Comparison of ENCODE assay signal across 11 cellular contexts in the genomic region with DNA sequence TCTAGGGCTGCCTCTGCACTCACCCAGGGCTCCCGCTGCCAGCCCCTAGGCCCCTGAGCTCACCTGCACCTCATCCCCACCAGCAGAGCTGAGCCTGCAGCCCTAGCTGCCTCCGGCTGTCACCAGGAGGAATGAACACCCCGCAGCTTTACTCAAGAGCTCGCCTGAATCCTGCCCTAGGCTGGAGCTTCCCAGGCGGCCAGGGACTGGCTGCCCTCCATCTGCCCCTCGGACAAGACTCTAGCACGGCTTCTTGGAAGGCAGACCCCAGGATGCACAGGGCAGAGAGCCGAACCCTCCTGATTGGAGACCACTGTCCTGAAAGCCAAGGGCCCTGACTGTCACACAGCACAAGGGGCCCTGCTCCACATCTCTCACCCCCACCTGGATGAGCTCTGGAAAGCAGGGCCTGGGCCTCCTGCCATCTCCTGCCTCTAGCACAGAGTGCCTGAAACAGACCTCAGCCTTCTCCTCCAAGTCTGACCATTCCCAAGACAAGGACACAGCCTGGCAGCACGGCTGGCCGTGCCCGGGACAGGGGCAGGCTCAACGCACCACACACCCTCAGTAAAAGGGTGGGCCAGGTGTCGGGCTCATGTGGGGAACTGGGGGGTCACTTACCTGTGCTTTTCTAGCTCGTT. TPM values are rescaled to one million over a fixed set of nuclear protein-coding genes. Genes with fewer than 3 reads are reported as not detected.
DNase-seq lines count a peak whose midpoint lies in the region; ATAC-seq, FAIRE-seq and TF ChIP-seq lines count a peak whose summit lies in the region.
"Had no signal": no experiment of that assay in that cellular context is flagged by ENCODE, and none has a peak within 500 bp of the region (broad histone marks: within the 10 kb centered on the region; RNA-seq: fewer than 3 reads in every experiment).

No MANE protein-coding gene starts in this region.

- POLR2A ChIA-PET in HepG2 (lab: Yijun Ruan, JAX): interaction anchor here (1.4 kb wide), 1 partner anchor 15 kb away, joined by 5 read pairs; the partner anchor contains the start of genes HAUS3 and POLN

- ATAC-seq in HepG2 (no peak), GM18907 (IDR thresholded peaks at IDR 0.05; ENCODE audit: unreplicated experiment) (no peak)

- no peaks in the 10 kb centered on the region for H3K9me3 ChIP-seq in ascending aorta
- no peaks in the 10 kb centered on the region for H3K9me3 ChIP-seq in HepG2 (ENCODE audit: low read length)

- H3K27ac ChIP-seq in ascending aorta (peak overlapping the region; percentile 95 to 96), HepG2 (ENCODE audit: extremely low read length, insufficient read depth, low read length) (no peak overlapping the region)

- H3K27me3 ChIP-seq in GM06990 (replicated peaks; ENCODE audit: control insufficient read depth, insufficient read depth, low read length) (no peaks in the 10 kb centered on the region), ascending aorta (no peaks in the 10 kb centered on the region), HepG2 (ENCODE audit: control insufficient read depth in 1 of 2, insufficient read depth in 2 of 2, low read length in 2 of 2) (no peaks in the 10 kb centered on the region)

- H3K9ac ChIP-seq in HepG2 (ENCODE audit: insufficient read depth, low read depth, low read length): no peak overlapping the region

- TF ChIP-seq CTCF in GM06990 (IDR thresholded peaks at IDR 0.05; ENCODE audit: insufficient read depth, low read length, poor library complexity, severe bottlenecking) (no peak), ascending aorta (IDR thresholded peaks at IDR 0.05) (no peak), HepG2 (CRISPR knock-in tag; IDR thresholded peaks at IDR 0.05) (no peak)

- H3K36me3 ChIP-seq in GM06990 (ENCODE audit: control insufficient read depth, insufficient read depth, low read length): peaks cover 21% of the 10 kb centered on the region
- H3K36me3 ChIP-seq in ascending aorta: peaks cover 7 to 25% of the 10 kb centered on the region in 2 donors
- peaks cover 9 to 16% of the 10 kb centered on the region in 2 experiments; a peak in 4 of 5 replicates for H3K36me3 ChIP-seq in HepG2 (replicated peaks in 1 of 2; ENCODE audit: control insufficient read depth in 1 of 2, insufficient read depth in 2 of 2, low read length in 2 of 2)

- H3K4me3 ChIP-seq in GM06990 (replicated peaks; ENCODE audit: low read depth, low read length): no peak overlapping the region
- peak overlapping the region; percentile 24 to 98 for H3K4me3 ChIP-seq in ascending aorta
- no peak overlapping the region for H3K4me3 ChIP-seq in HepG2 (replicated peaks in 1 of 3; ENCODE audit: insufficient read depth in 1 of 3, low read depth in 2 of 3, low read length in 3 of 3)

- no peak for TF ChIP-seq POLR2A in HepG2 (IDR thresholded peaks at IDR 0.05; ENCODE audit: insufficient read depth in 1 of 2, low read depth in 2 of 2, low read length in 2 of 2)

- no peak overlapping the region for H2AFZ ChIP-seq in HepG2 (ENCODE audit: low read length)

- 95% methylated on average over 6 of the region's 14 CpGs for WGBS in HepG2 (ENCODE audit: low lambda C conversion rate)

- no peaks in the 10 kb centered on the region for H4K20me1 ChIP-seq in HepG2 (ENCODE audit: insufficient read depth, low read length)

- peaks cover 9% of the 10 kb centered on the region for H3K79me2 ChIP-seq in HepG2 (ENCODE audit: insufficient read depth, low read length)

- no peak for TF ChIP-seq RAD21 in HepG2 (CRISPR knock-in tag; IDR thresholded peaks at IDR 0.05)

- BruUV-seq in HepG2 (replicated peaks; lab: Mats Ljungman, UMichigan): no TSS peak

- H3K4me2 ChIP-seq in HepG2 (ENCODE audit: low read depth, low read length): no peak overlapping the region

- TF ChIP-seq EP300 in HepG2 (IDR thresholded peaks at IDR 0.05; ENCODE audit: low read depth in 2 of 2, low read length in 2 of 2): no peak
- no peak for TF ChIP-seq EP300 in HepG2 (CRISPR knock-in tag; IDR thresholded peaks at IDR 0.05; ENCODE audit: borderline replicate concordance)

- no peak for FAIRE-seq in HepG2 (lab: Jason Lieb, UNC)

- H3K4me1 ChIP-seq in ascending aorta: peaks cover 48 to 68% of the 10 kb centered on the region in 2 donors
- H3K4me1 ChIP-seq in HepG2 (ENCODE audit: insufficient read depth, low read length): peaks cover 17% of the 10 kb centered on the region

- CTCF ChIA-PET in HepG2 (lab: Yijun Ruan, JAX; ENCODE audit: low intra/inter-chr PET ratio, low total read pairs): no interaction called here

- DNase-seq in GM06990 (ENCODE audit: extremely low read depth, insufficient read length): peak; percentile 9
- DNase-seq in ascending aorta (ENCODE audit: low spot score in 2 of 2): peak; percentile 8 to 63
- DNase-seq in HepG2 (ENCODE audit: low spot score): no peak
- peak; percentile 0 for DNase-seq in stimulated activated CD8-positive, alpha-beta memory T cell treated with anti-CD3 and anti-CD28 coated beads, Interleukin-12 subunit alpha, Interleukin-12 subunit beta, amount 100 ng/mL, for 4 hours (ENCODE audit: low read depth)
- no peak for DNase-seq in GDM1 (lab: John Stamatoyannopoulos, UW)
- no peak for DNase-seq in NAMALWA (ENCODE audit: low spot score)
- DNase-seq in NCI-H146 (lab: John Stamatoyannopoulos, UW): no peak
- DNase-seq: DMS79 treated with DMSO at 0.1 percent for 48 hours, Karpas-422, NCI-H774 had no signal

- in situ Hi-C loops in HepG2 (cut with HindIII; ENCODE audit: extremely low pct_ligation_motif_present, low pct_unique_long_range_greater_than_20kb): no loop called here

- intact Hi-C loops in ascending aorta (cut with DNase I): loop anchor here (2.0 kb wide), 1 partner anchor 1035 kb away; the partner anchor contains the start of gene RGS12
- intact Hi-C loops in HepG2 (cut with micrococcal nuclease; ENCODE audit: unreplicated experiment): no loop called here

RNA-seq across cellular contexts. Expression of gene MXD4, which starts 4.4 kb away (rescaled TPM):
- total RNA-seq in ascending aorta: 83.2 TPM
- 19.6 and 31.3 TPM in 2 replicates for total RNA-seq in HepG2 (2016; rRNA removed; fragmentation: Illumina TruSeq; extraction: Trizol)
- 36.9 and 47.9 TPM in 2 replicates for total RNA-seq in HepG2 (2016; cell fraction: cytosol; rRNA removed; fragmentation: Illumina TruSeq; extraction: Trizol; ENCODE audit: low read depth)
- total RNA-seq in HepG2 (2016; cell fraction: insoluble cytoplasmic fraction; rRNA removed; fragmentation: Illumina TruSeq; extraction: Trizol): 17.4 and 29.0 TPM in 2 replicates
- 44.7 and 51.6 TPM in 2 replicates for total RNA-seq in HepG2 (2016; cell fraction: membrane; rRNA removed; fragmentation: Illumina TruSeq; extraction: Trizol)
- 17.8 and 19.3 TPM in 2 replicates for total RNA-seq in HepG2 (2016; cell fraction: nucleus; rRNA removed; fragmentation: Illumina TruSeq; extraction: Trizol)
- polyA plus RNA-seq in HepG2 (2011; rRNA removed): 29.0 and 35.5 TPM in 2 replicates
- polyA plus RNA-seq in HepG2 (2011; cell fraction: cytosol; rRNA removed): 18.8 and 32.8 TPM in 2 replicates
- 55.8 and 75.6 TPM in 2 replicates for polyA plus RNA-seq in HepG2 (2011; cell fraction: nucleus; rRNA removed)
- 13.3 and 19.0 TPM in 2 replicates for polyA plus RNA-seq in HepG2 (2012)
- polyA plus RNA-seq in HepG2 (2016; cell fraction: cytosol; fragmentation: Illumina TruSeq; extraction: Trizol; ENCODE audit: low read depth): 75.4 and 78.8 TPM in 2 replicates
- polyA plus RNA-seq in HepG2 (2016; cell fraction: insoluble cytoplasmic fraction; fragmentation: Illumina TruSeq; extraction: Trizol; ENCODE audit: low read depth): 24.7 and 25.4 TPM in 2 replicates
- polyA plus RNA-seq in HepG2 (2016; cell fraction: membrane; fragmentation: Illumina TruSeq; extraction: Trizol; ENCODE audit: low read depth): 58.0 and 61.9 TPM in 2 replicates
- polyA plus RNA-seq in HepG2 (2016; cell fraction: nucleus; fragmentation: Illumina TruSeq; extraction: Trizol; ENCODE audit: insufficient read depth, low read depth): 40.4 and 42.9 TPM in 2 replicates
- polyA minus RNA-seq in HepG2 (2011; rRNA and poly(A)+ RNA removed; ENCODE audit: low replicate concordance): 56.0 and 71.8 TPM in 2 replicates
- 16.4 and 18.3 TPM in 2 replicates for polyA minus RNA-seq in HepG2 (2011; cell fraction: cytosol; rRNA and poly(A)+ RNA removed)
- polyA minus RNA-seq in HepG2 (2011; cell fraction: nucleus; rRNA and poly(A)+ RNA removed): 38.0 and 41.2 TPM in 2 replicates

RNA-seq across cellular contexts. Expression of gene HAUS3, which starts 15.6 kb away (rescaled TPM):
- total RNA-seq in ascending aorta: 9.0 TPM
- 12.6 and 16.3 TPM in 2 replicates for total RNA-seq in HepG2 (2016; rRNA removed; fragmentation: Illumina TruSeq; extraction: Trizol)
- 0.71 TPM in 2 replicates for total RNA-seq in HepG2 (2016; cell fraction: cytosol; rRNA removed; fragmentation: Illumina TruSeq; extraction: Trizol; ENCODE audit: low read depth)
- total RNA-seq in HepG2 (2016; cell fraction: insoluble cytoplasmic fraction; rRNA removed; fragmentation: Illumina TruSeq; extraction: Trizol): 12.9 and 15.5 TPM in 2 replicates
- 3.8 and 4.0 TPM in 2 replicates for total RNA-seq in HepG2 (2016; cell fraction: membrane; rRNA removed; fragmentation: Illumina TruSeq; extraction: Trizol)
- total RNA-seq in HepG2 (2016; cell fraction: nucleus; rRNA removed; fragmentation: Illumina TruSeq; extraction: Trizol): 10.8 and 13.7 TPM in 2 replicates
- polyA plus RNA-seq in HepG2 (2011; rRNA removed): 3.3 and 3.9 TPM in 2 replicates
- polyA plus RNA-seq in HepG2 (2011; cell fraction: cytosol; rRNA removed): 1.8 and 1.9 TPM in 2 replicates
- 4.8 and 5.1 TPM in 2 replicates for polyA plus RNA-seq in HepG2 (2011; cell fraction: nucleus; rRNA removed)
- polyA plus RNA-seq in HepG2 (2012): 5.4 and 6.4 TPM in 2 replicates
- polyA plus RNA-seq in HepG2 (2016; cell fraction: cytosol; fragmentation: Illumina TruSeq; extraction: Trizol; ENCODE audit: low read depth): 0.45 and 0.70 TPM in 2 replicates
- polyA plus RNA-seq in HepG2 (2016; cell fraction: insoluble cytoplasmic fraction; fragmentation: Illumina TruSeq; extraction: Trizol; ENCODE audit: low read depth): 12.2 and 12.5 TPM in 2 replicates
- polyA plus RNA-seq in HepG2 (2016; cell fraction: membrane; fragmentation: Illumina TruSeq; extraction: Trizol; ENCODE audit: low read depth): 1.8 TPM in 2 replicates
- polyA plus RNA-seq in HepG2 (2016; cell fraction: nucleus; fragmentation: Illumina TruSeq; extraction: Trizol; ENCODE audit: insufficient read depth, low read depth): 26.7 and 27.4 TPM in 2 replicates
- polyA minus RNA-seq in HepG2 (2011; rRNA and poly(A)+ RNA removed; ENCODE audit: low replicate concordance): 1.8 and 2.1 TPM in 2 replicates
- 2.2 and 3.3 TPM in 2 replicates for polyA minus RNA-seq in HepG2 (2011; cell fraction: cytosol; rRNA and poly(A)+ RNA removed)
- 5.8 and 6.0 TPM in 2 replicates for polyA minus RNA-seq in HepG2 (2011; cell fraction: nucleus; rRNA and poly(A)+ RNA removed)

RNA-seq across cellular contexts. Expression of gene POLN, which starts 15.6 kb away (rescaled TPM):
- 0.21 TPM for total RNA-seq in ascending aorta
- total RNA-seq in HepG2 (2016; rRNA removed; fragmentation: Illumina TruSeq; extraction: Trizol): 0.60 and 0.93 TPM in 2 replicates
- 2.3 and 2.5 TPM in 2 replicates for total RNA-seq in HepG2 (2016; cell fraction: cytosol; rRNA removed; fragmentation: Illumina TruSeq; extraction: Trizol; ENCODE audit: low read depth)
- 0.68 and 1.1 TPM in 2 replicates for total RNA-seq in HepG2 (2016; cell fraction: insoluble cytoplasmic fraction; rRNA removed; fragmentation: Illumina TruSeq; extraction: Trizol)
- total RNA-seq in HepG2 (2016; cell fraction: membrane; rRNA removed; fragmentation: Illumina TruSeq; extraction: Trizol): 1.6 and 1.9 TPM in 2 replicates
- 1.1 and 1.5 TPM in 2 replicates for total RNA-seq in HepG2 (2016; cell fraction: nucleus; rRNA removed; fragmentation: Illumina TruSeq; extraction: Trizol)
- polyA plus RNA-seq in HepG2 (2011; rRNA removed): 1.2 and 1.5 TPM in 2 replicates
- polyA plus RNA-seq in HepG2 (2011; cell fraction: cytosol; rRNA removed): 0.81 and 3.7 TPM in 2 replicates
- 2.7 and 3.7 TPM in 2 replicates for polyA plus RNA-seq in HepG2 (2011; cell fraction: nucleus; rRNA removed)
- 0.39 and 0.48 TPM in 2 replicates for polyA plus RNA-seq in HepG2 (2012)
- polyA plus RNA-seq in HepG2 (2016; cell fraction: cytosol; fragmentation: Illumina TruSeq; extraction: Trizol; ENCODE audit: low read depth): 1.0 and 1.4 TPM in 2 replicates
- polyA plus RNA-seq in HepG2 (2016; cell fraction: insoluble cytoplasmic fraction; fragmentation: Illumina TruSeq; extraction: Trizol; ENCODE audit: low read depth): 0.57 and 1.2 TPM in 2 replicates
- 0.90 and 1.4 TPM in 2 replicates for polyA plus RNA-seq in HepG2 (2016; cell fraction: membrane; fragmentation: Illumina TruSeq; extraction: Trizol; ENCODE audit: low read depth)
- 0.88 and 2.2 TPM in 2 replicates for polyA plus RNA-seq in HepG2 (2016; cell fraction: nucleus; fragmentation: Illumina TruSeq; extraction: Trizol; ENCODE audit: insufficient read depth, low read depth)
- 0.44 and 0.96 TPM in 2 replicates for polyA minus RNA-seq in HepG2 (2011; rRNA and poly(A)+ RNA removed; ENCODE audit: low replicate concordance)
- 1.2 and 1.3 TPM in 2 replicates for polyA minus RNA-seq in HepG2 (2011; cell fraction: cytosol; rRNA and poly(A)+ RNA removed)
- polyA minus RNA-seq in HepG2 (2011; cell fraction: nucleus; rRNA and poly(A)+ RNA removed): 0.75 and 1.2 TPM in 2 replicates

Comparison
In these comparisons a context has a peak if more than half of its experiments do, and no peak if none do; other contexts are left out.
1. DNase-seq: peak in GM06990 (single experiment), ascending aorta (2 of 2) and stimulated activated CD8-positive, alpha-beta memory T cell treated with anti-CD3 and anti-CD28 coated beads, Interleukin-12 subunit alpha, Interleukin-12 subunit beta, amount 100 ng/mL, for 4 hours (single experiment); none in HepG2 (single experiment), GDM1 (single experiment), NAMALWA (single experiment) and NCI-H146 (single experiment).
2. H3K4me3 ChIP-seq: peak in ascending aorta (2 of 2); none in GM06990 (single experiment) and HepG2 (0 of 3).